In genomic region chr1:24756395-24756794, GRCh38 we compare ENCODE assay signal across 28 cellular contexts.
"Had no signal": no experiment of that assay in that cellular context is flagged by ENCODE, and none has a peak within 500 bp of the region (broad histone marks: within the 10 kb centered on the region; RNA-seq: fewer than 3 reads in every experiment).

No MANE protein-coding gene starts in this region.

- H2AFZ ChIP-seq: hepatocyte had no signal

- H3K4me2 ChIP-seq: hepatocyte had no signal

- H3K27ac Mint-ChIP-seq: dendritic cell treated with granulocyte-macrophage colony-stimulating factor and Interleukin-4, amounts not matched to agents 40 ng/mL and 50 ng/mL, for 4 days; effector memory CD8-positive, alpha-beta T cell; endodermal cell had no signal

- H3K4me3 ChIP-seq: coronary artery, dorsolateral prefrontal cortex, esophagus muscularis mucosa, esophagus squamous epithelium, gastrocnemius medialis, gastroesophageal sphincter, heart left ventricle, heart right ventricle, hepatocyte had no signal

- H3K27me3 ChIP-seq: dorsolateral prefrontal cortex, esophagus muscularis mucosa, esophagus squamous epithelium, foreskin keratinocyte, gastrocnemius medialis, gastroesophageal sphincter, heart left ventricle, heart right ventricle, hepatocyte had no signal

- H3K27me3 Mint-ChIP-seq: dendritic cell treated with granulocyte-macrophage colony-stimulating factor and Interleukin-4, amounts not matched to agents 40 ng/mL and 50 ng/mL, for 4 days had no signal

- H3K9me3 Mint-ChIP-seq: dendritic cell treated with granulocyte-macrophage colony-stimulating factor and Interleukin-4, amounts not matched to agents 40 ng/mL and 50 ng/mL, for 4 days; effector memory CD8-positive, alpha-beta T cell; endodermal cell had no signal

- H3K4me3 Mint-ChIP-seq: dendritic cell treated with granulocyte-macrophage colony-stimulating factor and Interleukin-4, amounts not matched to agents 40 ng/mL and 50 ng/mL, for 4 days; effector memory CD8-positive, alpha-beta T cell; endodermal cell had no signal

- H3K36me3 ChIP-seq: esophagus squamous epithelium, gastrocnemius medialis, gastroesophageal sphincter had no signal

- FAIRE-seq: endometrium, endothelial cell of umbilical vein, frontal cortex had no signal

- H3K27ac ChIP-seq: coronary artery, dorsolateral prefrontal cortex, epithelial cell of prostate, esophagus muscularis mucosa, esophagus squamous epithelium, foreskin keratinocyte, gastrocnemius medialis, gastroesophageal sphincter, heart left ventricle, heart right ventricle, hepatocyte had no signal

- DNase-seq: cortex of kidney; dermis blood vessel endothelial cell; dorsolateral prefrontal cortex; effector CD4-positive, alpha-beta T cell; effector CD8-positive, alpha-beta T cell; effector memory CD4-positive, alpha-beta T cell; effector memory CD8-positive, alpha-beta T cell; endodermal cell; erythroblast; esophagus squamous epithelium; foreskin fibroblast; foreskin keratinocyte; foreskin melanocyte; gastrocnemius medialis; glutamatergic neuron; head of caudate nucleus; heart left ventricle; heart right ventricle; hippocampal formation had no signal

- H3K9me3 ChIP-seq: esophagus muscularis mucosa, esophagus squamous epithelium, gastrocnemius medialis, gastroesophageal sphincter, heart left ventricle, heart right ventricle had no signal
